In the genomic region with DNA sequence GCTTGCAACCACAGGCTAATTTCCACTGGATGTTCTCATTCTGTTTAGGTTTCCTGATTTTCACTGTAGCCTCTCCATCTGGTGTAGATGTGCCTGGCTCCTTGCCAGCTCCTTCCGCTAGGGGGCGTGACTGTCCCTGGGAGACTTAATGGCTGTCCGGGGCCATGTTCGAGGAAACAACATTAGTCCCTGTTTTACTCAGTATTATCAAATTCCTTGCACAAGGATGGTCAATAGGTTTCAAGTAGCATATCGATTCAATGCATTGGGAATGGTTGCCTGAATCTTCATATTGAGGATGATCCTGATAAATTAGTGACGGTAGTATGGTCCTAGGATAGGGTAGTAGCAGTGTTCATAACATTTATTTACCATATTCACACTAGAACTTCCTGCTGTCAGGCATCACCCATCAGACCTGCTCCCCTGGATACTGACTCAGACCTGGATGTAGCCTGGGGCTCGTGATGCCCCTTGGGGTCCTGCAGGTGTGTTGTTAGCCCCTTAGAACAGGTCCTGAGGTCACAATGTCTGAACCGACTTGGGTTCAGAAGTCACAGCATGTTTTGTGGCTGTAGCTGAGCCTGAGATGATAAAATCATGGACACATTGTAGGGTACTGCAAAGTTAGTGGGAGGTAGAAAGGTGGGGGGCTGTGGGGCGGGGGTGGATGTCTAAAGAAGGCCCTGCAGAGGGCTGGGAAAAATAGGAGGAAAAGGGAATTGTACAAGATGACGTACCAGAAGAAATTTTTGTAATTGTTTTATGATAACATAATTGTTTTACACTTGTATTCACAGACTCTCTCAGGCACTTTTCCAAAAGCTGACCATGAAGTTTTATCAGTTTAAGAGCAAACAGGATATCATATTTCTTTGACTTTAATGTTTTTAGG, we compare ENCODE assay signal across 8 cellular contexts. TPM values are rescaled to one million over a fixed set of nuclear protein-coding genes. Genes with fewer than 3 reads are reported as not detected.
DNase-seq lines count a peak whose midpoint lies in the region; ATAC-seq and TF ChIP-seq lines count a peak whose summit lies in the region.

No MANE protein-coding gene starts in this region.

- H3K27ac ChIP-seq in OCI-LY3 (ENCODE audit: low read length) = no peak overlapping the region
- no peak overlapping the region for H3K27ac ChIP-seq in hepatocyte

- H3K9ac ChIP-seq in OCI-LY3 (ENCODE audit: low read length) = no peak overlapping the region

- no peaks in the 10 kb centered on the region for H4K20me1 ChIP-seq in OCI-LY3 (ENCODE audit: insufficient read depth, low read length)
- no peaks in the 10 kb centered on the region for H4K20me1 ChIP-seq in hepatocyte (ENCODE audit: insufficient read depth, poor library complexity, severe bottlenecking)

- H3K4me2 ChIP-seq in OCI-LY3 (ENCODE audit: low read length) (0 out of 2 replicates have a peak overlapping the region, but pooled peaks have one; percentile 7), hepatocyte (no peak overlapping the region)

- H3K27me3 ChIP-seq in OCI-LY3 (ENCODE audit: low read depth, low read length) = no peaks in the 10 kb centered on the region
- H3K27me3 ChIP-seq in hepatocyte = no peaks in the 10 kb centered on the region

- H3K9me3 ChIP-seq in OCI-LY3 (ENCODE audit: insufficient read depth, low read length) (no peaks in the 10 kb centered on the region), hepatocyte (ENCODE audit: low read depth) (no peaks in the 10 kb centered on the region)

- H3K79me2 ChIP-seq in OCI-LY3 (ENCODE audit: low read length) = no peaks in the 10 kb centered on the region
- H3K79me2 ChIP-seq in hepatocyte = no peaks in the 10 kb centered on the region

- ATAC-seq in HG03039 (IDR thresholded peaks at IDR 0.05; ENCODE audit: unreplicated experiment) (no peak), HG03108 (IDR thresholded peaks at IDR 0.05; ENCODE audit: unreplicated experiment) (no peak)

- H3K4me3 ChIP-seq in OCI-LY3 (ENCODE audit: low read length) (no peak overlapping the region), hepatocyte (no peak overlapping the region)

- WGBS in hepatocyte (ENCODE audit: low lambda C conversion rate, missing lambda C conversion rate) = 59% methylated on average over 10 of the region's 10 CpGs

- H3K36me3 ChIP-seq in OCI-LY3 (replicated peaks; ENCODE audit: low read depth, low read length) = no peaks in the 10 kb centered on the region
- H3K36me3 ChIP-seq in hepatocyte (replicated peaks; ENCODE audit: insufficient read depth, low read depth) = no peaks in the 10 kb centered on the region

- no peaks in the 10 kb centered on the region for H3K9me2 ChIP-seq in hepatocyte (replicated peaks; ENCODE audit: insufficient read depth)

- TF ChIP-seq CTCF in OCI-LY3 (IDR thresholded peaks at IDR 0.05; ENCODE audit: low read depth, low read length) = peak; percentile 46
- TF ChIP-seq CTCF in hepatocyte (IDR thresholded peaks at IDR 0.05; ENCODE audit: poor library complexity) = peak; percentile 30

- H2AFZ ChIP-seq in OCI-LY3 (ENCODE audit: low read depth, low read length) = no peak overlapping the region; the same call in 1 of the 2 replicates
- H2AFZ ChIP-seq in hepatocyte = no peak overlapping the region

- H3K4me1 ChIP-seq in OCI-LY3 (ENCODE audit: low read length) = no peaks in the 10 kb centered on the region
- H3K4me1 ChIP-seq in hepatocyte (ENCODE audit: insufficient read depth) = no peaks in the 10 kb centered on the region

- DNase-seq in NCI-H510A treated with DMSO at 0.1 percent for 48 hours (lab: John Stamatoyannopoulos, UW) (peak; percentile 12), NCI-H510A (lab: John Stamatoyannopoulos, UW) (no peak), hepatocyte (ENCODE audit: low spot score) (peak; percentile 27)
- DNase-seq in activated effector memory CD4-positive, alpha-beta T cell treated with anti-CD3 and anti-CD28 coated beads, Interleukin-2, amount 50 U/mL, for 16 hours = peak; percentile 79
- DNase-seq in stimulated activated CD8-positive, alpha-beta memory T cell treated with anti-CD3 and anti-CD28 coated beads, Interleukin-15, amount 100 ng/mL, for 24 hours (ENCODE audit: low read depth) = peak; percentile 21

RNA-seq across cellular contexts. Expression of a gene that starts 8.9 kb away (rescaled TPM):
- 11.7 and 16.0 TPM in 2 replicates for total RNA-seq in hepatocyte
- polyA plus RNA-seq in hepatocyte = 4.0 and 5.8 TPM in 2 replicates
